Comparison of ENCODE assay signal across 22 cellular contexts in the genomic region with DNA sequence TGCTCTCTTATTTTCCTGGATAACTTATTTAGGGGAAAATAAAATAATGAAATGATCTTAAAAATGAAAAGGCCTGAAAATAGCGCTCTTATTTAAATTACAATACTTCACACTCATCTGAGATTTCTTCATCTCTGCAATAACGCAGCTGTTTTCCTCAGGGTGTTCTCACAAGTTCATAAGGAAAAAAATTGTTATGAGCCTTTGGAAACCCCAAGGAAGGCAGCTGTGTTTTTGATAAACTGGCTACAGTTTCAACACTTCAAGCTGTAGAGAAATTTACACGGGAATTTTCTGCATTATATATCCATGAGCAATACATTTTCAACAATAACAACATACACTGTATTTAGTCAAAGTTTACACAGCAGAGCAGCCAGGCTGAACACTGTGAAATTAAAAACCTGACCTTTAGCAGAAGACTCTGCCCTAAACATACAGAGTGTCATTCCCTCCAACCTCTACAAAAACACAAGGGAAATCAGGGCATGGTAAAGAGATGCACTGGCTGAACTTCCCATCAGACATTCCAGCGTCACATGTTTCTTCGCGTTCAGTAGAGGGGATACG.
"Had no signal": no experiment of that assay in that cellular context is flagged by ENCODE, and none has a peak within 500 bp of the region (broad histone marks: within the 10 kb centered on the region; RNA-seq: fewer than 3 reads in every experiment).

No MANE protein-coding gene starts in this region.

- H3K36me3 Mint-ChIP-seq: activated naive CD8-positive, alpha-beta T cell treated with anti-CD3 and anti-CD28 coated beads, Interleukin-2, amount 10 ng/mL, durations not matched to agents 7 days and 5 days; naive thymus-derived CD4-positive, alpha-beta T cell; type B pancreatic cell had no signal

- H3K4me1 ChIP-seq: lower lobe of right lung, parathyroid adenoma, suprapubic skin had no signal

- H3K36me3 ChIP-seq: lower lobe of right lung, suprapubic skin had no signal

- H3K9me3 Mint-ChIP-seq: dendritic cell treated with granulocyte-macrophage colony-stimulating factor and Interleukin-4, amounts not matched to agents 40 ng/mL and 50 ng/mL, for 4 days; type B pancreatic cell had no signal

- H3K27ac ChIP-seq: lower lobe of right lung, parathyroid adenoma, SK-N-MC, suprapubic skin had no signal

- H3K4me3 ChIP-seq: lower lobe of right lung, SK-N-MC, suprapubic skin had no signal

- H3K27me3 Mint-ChIP-seq: activated naive CD8-positive, alpha-beta T cell treated with anti-CD3 and anti-CD28 coated beads, Interleukin-2, amount 10 ng/mL, durations not matched to agents 7 days and 5 days; dendritic cell treated with granulocyte-macrophage colony-stimulating factor and Interleukin-4, amounts not matched to agents 40 ng/mL and 50 ng/mL, for 4 days had no signal

- H3K9me3 ChIP-seq: lower lobe of right lung, suprapubic skin had no signal

- H3K9ac ChIP-seq: parathyroid adenoma had no signal

- ATAC-seq: lower lobe of right lung; naive thymus-derived CD4-positive, alpha-beta T cell; stimulated activated naive CD8-positive, alpha-beta T cell treated with anti-CD3 and anti-CD28 coated beads, Interleukin-15, Interleukin-2, amounts not matched to agents 100 U/mL and 50 U/mL, for 24 hours had no signal

- DNase-seq: activated CD4-positive, alpha-beta T cell treated with anti-CD3 and anti-CD28 coated beads, Interleukin-2, amount 50 U/mL, for 4 hours; activated CD4-positive, CD25-positive, alpha-beta regulatory T cell treated with anti-CD3 and anti-CD28 coated beads, Interleukin-2, amount 50 U/mL, for 72 hours; activated naive CD4-positive, alpha-beta T cell; activated naive CD8-positive, alpha-beta T cell treated with anti-CD3 and anti-CD28 coated beads, Interleukin-2, amount 10 ng/mL, durations not matched to agents 7 days and 5 days; activated T-cell treated with anti-CD3 and anti-CD28 coated beads for 4 hours; aorta; cerebellar nuclear complex; effector memory CD4-positive, alpha-beta T cell; hippocampal formation; kidney; lower lobe of right lung; midbrain; naive thymus-derived CD4-positive, alpha-beta T cell; small intestine; stimulated activated CD4-positive, alpha-beta T cell treated with anti-CD3 and anti-CD28 coated beads, Interleukin-4, amount 100 ng/mL, for 4 hours; stimulated activated CD8-positive, alpha-beta memory T cell treated with anti-CD3 and anti-CD28 coated beads, Interleukin-4, amount 100 ng/mL, for 48 hours; stimulated activated naive CD8-positive, alpha-beta T cell treated with anti-CD3 and anti-CD28 coated beads, Interleukin-15, Interleukin-2, amounts not matched to agents 100 U/mL and 50 U/mL, for 24 hours had no signal

- H3K4me1 Mint-ChIP-seq: activated naive CD8-positive, alpha-beta T cell treated with anti-CD3 and anti-CD28 coated beads, Interleukin-2, amount 10 ng/mL, durations not matched to agents 7 days and 5 days; naive thymus-derived CD4-positive, alpha-beta T cell had no signal

- H3K79me2 ChIP-seq: parathyroid adenoma had no signal

- H3K27ac Mint-ChIP-seq: activated naive CD8-positive, alpha-beta T cell treated with anti-CD3 and anti-CD28 coated beads, Interleukin-2, amount 10 ng/mL, durations not matched to agents 7 days and 5 days; dendritic cell treated with granulocyte-macrophage colony-stimulating factor and Interleukin-4, amounts not matched to agents 40 ng/mL and 50 ng/mL, for 4 days; naive thymus-derived CD4-positive, alpha-beta T cell; type B pancreatic cell had no signal

- H2AFZ ChIP-seq: parathyroid adenoma had no signal

- H3K4me3 Mint-ChIP-seq: activated naive CD8-positive, alpha-beta T cell treated with anti-CD3 and anti-CD28 coated beads, Interleukin-2, amount 10 ng/mL, durations not matched to agents 7 days and 5 days; dendritic cell treated with granulocyte-macrophage colony-stimulating factor and Interleukin-4, amounts not matched to agents 40 ng/mL and 50 ng/mL, for 4 days; naive thymus-derived CD4-positive, alpha-beta T cell; type B pancreatic cell had no signal
